21 cellular contexts compared by ENCODE assay signal in the genomic region with DNA sequence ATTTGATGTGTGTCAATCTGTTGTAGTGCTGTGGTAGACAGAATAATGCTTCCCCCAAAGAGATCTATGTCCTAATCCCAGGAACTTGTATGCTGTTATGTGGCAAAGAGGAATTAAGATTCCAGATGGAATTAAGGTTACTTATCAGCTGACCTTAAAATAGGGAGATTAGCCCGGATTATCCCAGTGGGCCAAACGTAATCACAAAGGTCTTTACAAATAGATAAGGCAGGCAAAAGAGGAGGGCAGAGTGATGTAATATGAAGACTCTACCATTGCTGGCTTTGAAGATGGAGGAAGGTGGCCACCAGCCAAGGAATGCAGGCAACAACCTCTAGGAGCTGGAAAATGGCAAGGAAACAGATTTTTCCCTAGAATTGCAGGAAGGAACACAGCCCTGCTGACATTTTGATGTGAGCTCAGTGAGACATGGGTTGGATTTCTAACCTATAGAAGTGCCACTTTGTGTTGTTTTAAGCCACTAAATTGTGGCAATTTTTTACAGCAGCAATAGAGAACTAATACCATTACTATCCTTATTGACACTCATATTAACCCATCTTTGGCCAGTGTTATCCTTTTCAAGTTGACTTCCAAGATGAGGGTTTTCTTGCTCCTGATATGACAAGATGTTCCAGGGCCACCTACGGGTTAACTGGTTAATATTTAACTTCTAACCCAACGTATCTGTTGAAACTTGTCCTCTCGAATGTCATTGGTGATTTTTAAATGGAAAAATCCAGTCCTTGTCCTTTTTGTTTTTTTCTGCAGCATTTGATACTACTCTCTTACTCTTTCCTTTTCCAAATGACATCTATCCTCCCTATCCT.
"Had no signal": no experiment of that assay in that cellular context is flagged by ENCODE, and none has a peak within 500 bp of the region (broad histone marks: within the 10 kb centered on the region; RNA-seq: fewer than 3 reads in every experiment).

No MANE protein-coding gene starts in this region.

- H3K27me3 ChIP-seq: cardiac muscle cell, testis had no signal

- H3K9me3 ChIP-seq: mucosa of descending colon, psoas muscle, stomach, testis had no signal

- H3K36me3 ChIP-seq: cardiac muscle cell, stomach had no signal

- H3K27ac ChIP-seq: cardiac muscle cell, epithelial cell of prostate, psoas muscle, stomach, testis had no signal

- FAIRE-seq: frontal cortex, TTC549 had no signal

- DNase-seq: activated CD4-positive, alpha-beta memory T cell treated with anti-CD3 and anti-CD28 coated beads, Interleukin-2, amount 10 ng/mL, durations not matched to agents 7 days and 5 days; activated CD4-positive, alpha-beta T cell treated with anti-CD3 and anti-CD28 coated beads for 36 hours; activated CD8-positive, alpha-beta memory T cell treated with anti-CD3 and anti-CD28 coated beads, Interleukin-2, amount 10 ng/mL, durations not matched to agents 7 days and 5 days; amniotic stem cell; effector memory CD4-positive, alpha-beta T cell; head of caudate nucleus; left ventricle myocardium superior; mucosa of descending colon; naive B cell; psoas muscle; stimulated activated CD4-positive, alpha-beta T cell treated with anti-CD3 and anti-CD28 coated beads, Interleukin-4, amount 100 ng/mL, for 1 hour; stomach; testis had no signal

- H3K4me3 ChIP-seq: cardiac muscle cell, mucosa of descending colon, psoas muscle, smooth muscle cell, stomach, testis had no signal

- H3K4me2 ChIP-seq: smooth muscle cell had no signal

- H3K4me1 ChIP-seq: psoas muscle, testis had no signal

- ATAC-seq: activated CD4-positive, alpha-beta T cell treated with anti-CD3 and anti-CD28 coated beads for 36 hours; activated CD8-positive, alpha-beta memory T cell treated with anti-CD3 and anti-CD28 coated beads, Interleukin-2, amount 10 ng/mL, durations not matched to agents 7 days and 5 days; left ventricle myocardium superior; mucosa of descending colon; psoas muscle; sciatic nerve; stimulated activated effector memory CD8-positive, alpha-beta T cell treated with anti-CD3 and anti-CD28 coated beads, Interleukin-12 subunit alpha, Interleukin-12 subunit beta, amount 100 ng/mL, for 72 hours; WTC11 had no signal
